ENCODE assay signal across 31 cellular contexts in genomic region chr2:67500541-67500940, GRCh38.
"Had no signal": no experiment of that assay in that cellular context is flagged by ENCODE, and none has a peak within 500 bp of the region (broad histone marks: within the 10 kb centered on the region; RNA-seq: fewer than 3 reads in every experiment).

No MANE protein-coding gene starts in this region.

- DNase-seq: activated CD4-positive, alpha-beta memory T cell treated with anti-CD3 and anti-CD28 coated beads for 36 hours; activated CD4-positive, alpha-beta T cell treated with anti-CD3 and anti-CD28 coated beads, Interleukin-2, amount 10 ng/mL, durations not matched to agents 24 days and 14 days; activated CD4-positive, CD25-positive, alpha-beta regulatory T cell treated with anti-CD3 and anti-CD28 coated beads, Interleukin-2, amount 50 U/mL, for 72 hours; activated CD8-positive, alpha-beta memory T cell treated with anti-CD3 and anti-CD28 coated beads, Interleukin-2, amount 50 U/mL, for 48 hours; activated gamma-delta T cell treated with Interleukin-2 at 50 U/mL for 16 hours; activated naive CD4-positive, alpha-beta T cell treated with anti-CD3 and anti-CD28 coated beads, Interleukin-2, amount 50 U/mL, for 16 hours; activated T-cell treated with anti-CD3 and anti-CD28 coated beads, Interleukin-2, amount 50 U/mL, for 24 hours; amniotic stem cell; cerebellar nuclear complex; dorsolateral prefrontal cortex; effector memory CD4-positive, alpha-beta T cell; erythroblast; foreskin melanocyte; heart right ventricle; left cardiac atrium; left ventricle myocardium superior; nucleus accumbens; psoas muscle; stimulated activated CD4-positive, alpha-beta T cell treated with anti-CD3 and anti-CD28 coated beads, Interleukin-1b, Interleukin-23, amount 100 ng/mL, for 48 hours; stimulated activated CD4-positive, alpha-beta T cell treated with anti-CD3 and anti-CD28 coated beads, Interleukin-4, amount 100 ng/mL, for 4 hours; stimulated activated CD8-positive, alpha-beta memory T cell treated with anti-CD3 and anti-CD28 coated beads, Interleukin-4, amount 100 ng/mL, for 48 hours; stimulated activated naive CD8-positive, alpha-beta T cell treated with anti-CD3 and anti-CD28 coated beads, Interleukin-15, amount 100 ng/mL, for 72 hours; T-helper 2 cell; thyroid gland had no signal

- H3K36me3 ChIP-seq: cardiac muscle cell, heart right ventricle, right atrium auricular region, thyroid gland had no signal

- H3K27ac ChIP-seq: cardiac muscle cell, coronary artery, dorsolateral prefrontal cortex, heart right ventricle, parathyroid adenoma, psoas muscle, right atrium auricular region, thyroid gland had no signal

- H3K4me1 Mint-ChIP-seq: activated CD4-positive, alpha-beta T cell treated with anti-CD3 and anti-CD28 coated beads, Interleukin-2, amount 10 ng/mL, durations not matched to agents 24 days and 14 days; activated T-helper 17 cell treated with anti-CD3 and anti-CD28 coated beads, Interleukin-2, amount 50 U/mL, for 72 hours; stimulated activated memory B cell treated with anti-CD40 and anti-IgM and Interleukin-4, amounts not matched to agents 10 μg/mL and 1 μg/mL and 100 μg/mL, for 72 hours; stimulated activated naive CD8-positive, alpha-beta T cell treated with anti-CD3 and anti-CD28 coated beads, Interleukin-15, amount 100 ng/mL, for 72 hours had no signal

- H3K27ac Mint-ChIP-seq: activated CD4-positive, alpha-beta memory T cell treated with anti-CD3 and anti-CD28 coated beads for 36 hours; activated CD4-positive, alpha-beta T cell treated with anti-CD3 and anti-CD28 coated beads, Interleukin-2, amount 10 ng/mL, durations not matched to agents 24 days and 14 days; activated T-cell treated with anti-CD3 and anti-CD28 coated beads, Interleukin-2, amount 50 U/mL, for 24 hours; activated T-helper 17 cell treated with anti-CD3 and anti-CD28 coated beads, Interleukin-2, amount 50 U/mL, for 72 hours; stimulated activated memory B cell treated with anti-CD40 and anti-IgM and Interleukin-4, amounts not matched to agents 10 μg/mL and 1 μg/mL and 100 μg/mL, for 72 hours; stimulated activated naive CD8-positive, alpha-beta T cell treated with anti-CD3 and anti-CD28 coated beads, Interleukin-15, amount 100 ng/mL, for 72 hours had no signal

- H3K4me3 ChIP-seq: cardiac muscle cell, coronary artery, dorsolateral prefrontal cortex, heart right ventricle, psoas muscle, right atrium auricular region, smooth muscle cell, thyroid gland had no signal

- H3K27me3 Mint-ChIP-seq: activated CD4-positive, alpha-beta memory T cell treated with anti-CD3 and anti-CD28 coated beads for 36 hours; activated CD4-positive, alpha-beta T cell treated with anti-CD3 and anti-CD28 coated beads, Interleukin-2, amount 10 ng/mL, durations not matched to agents 24 days and 14 days; stimulated activated memory B cell treated with anti-CD40 and anti-IgM and Interleukin-4, amounts not matched to agents 10 μg/mL and 1 μg/mL and 100 μg/mL, for 72 hours had no signal

- H3K4me1 ChIP-seq: parathyroid adenoma, psoas muscle, right atrium auricular region, thyroid gland had no signal

- H3K9me3 Mint-ChIP-seq: activated CD4-positive, alpha-beta memory T cell treated with anti-CD3 and anti-CD28 coated beads for 36 hours; activated CD4-positive, alpha-beta T cell treated with anti-CD3 and anti-CD28 coated beads, Interleukin-2, amount 10 ng/mL, durations not matched to agents 24 days and 14 days; activated T-cell treated with anti-CD3 and anti-CD28 coated beads, Interleukin-2, amount 50 U/mL, for 24 hours; stimulated activated memory B cell treated with anti-CD40 and anti-IgM and Interleukin-4, amounts not matched to agents 10 μg/mL and 1 μg/mL and 100 μg/mL, for 72 hours had no signal

- H3K4me3 Mint-ChIP-seq: activated CD4-positive, alpha-beta memory T cell treated with anti-CD3 and anti-CD28 coated beads for 36 hours; activated CD4-positive, alpha-beta T cell treated with anti-CD3 and anti-CD28 coated beads, Interleukin-2, amount 10 ng/mL, durations not matched to agents 24 days and 14 days; activated T-cell treated with anti-CD3 and anti-CD28 coated beads, Interleukin-2, amount 50 U/mL, for 24 hours; activated T-helper 17 cell treated with anti-CD3 and anti-CD28 coated beads, Interleukin-2, amount 50 U/mL, for 72 hours; stimulated activated memory B cell treated with anti-CD40 and anti-IgM and Interleukin-4, amounts not matched to agents 10 μg/mL and 1 μg/mL and 100 μg/mL, for 72 hours; stimulated activated naive CD8-positive, alpha-beta T cell treated with anti-CD3 and anti-CD28 coated beads, Interleukin-15, amount 100 ng/mL, for 72 hours had no signal

- H3K36me3 Mint-ChIP-seq: activated CD4-positive, alpha-beta memory T cell treated with anti-CD3 and anti-CD28 coated beads for 36 hours; stimulated activated memory B cell treated with anti-CD40 and anti-IgM and Interleukin-4, amounts not matched to agents 10 μg/mL and 1 μg/mL and 100 μg/mL, for 72 hours had no signal

- H3K9me3 ChIP-seq: heart right ventricle, psoas muscle, right atrium auricular region, thyroid gland had no signal

- H3K27me3 ChIP-seq: cardiac muscle cell, heart right ventricle, right atrium auricular region, thyroid gland had no signal
